Comparison of ENCODE assay signal across 19 cellular contexts in genomic region chr15:55738715-55739114, GRCh38. TPM values are rescaled to one million over a fixed set of nuclear protein-coding genes. Genes with fewer than 3 reads are reported as not detected.
DNase-seq lines count a peak whose midpoint lies in the region; TF ChIP-seq lines count a peak whose summit lies in the region.
"Had no signal": no experiment of that assay in that cellular context is flagged by ENCODE, and none has a peak within 500 bp of the region (broad histone marks: within the 10 kb centered on the region; RNA-seq: fewer than 3 reads in every experiment).

No MANE protein-coding gene starts in this region.

- H3K27me3 Mint-ChIP-seq in endodermal cell (ENCODE audit: insufficient read depth), result peaks cover 40% of the 10 kb centered on the region
- no peaks in the 10 kb centered on the region for H3K27me3 Mint-ChIP-seq in nephron progenitor cell (ENCODE audit: low read depth, poor library complexity)

- TF ChIP-seq CTCF in cardiac muscle cell (IDR thresholded peaks at IDR 0.05; ENCODE audit: low read depth, low read length) (no peak), endodermal cell (conservative IDR thresholded peaks at IDR 0.05) (no peak), nephron progenitor cell (IDR thresholded peaks at IDR 0.05) (no peak), testis (IDR thresholded peaks at IDR 0.05) (no peak)

- DNase-seq in cardiac muscle cell (ENCODE audit: low read depth in 1 of 2, low spot score in 1 of 2) (no peak), cardiac septum (ENCODE audit: low spot score) (no peak), endodermal cell (no peak), nephron progenitor cell (no peak), erythroblast (lab: John Stamatoyannopoulos, UW) (no peak), testis (no peak)
- DNase-seq in NK-92 treated with Interleukin-12 subunit alpha and Interleukin-12 subunit beta, amount 100 ng/mL, for 24 hours (lab: John Stamatoyannopoulos, UW), result no peak
- DNase-seq: BE2C; Calu3; CD4-positive, alpha-beta T cell; HCEC 1CT; NCI-H1105; NCI-H1694 treated with DMSO at 0.1 percent for 48 hours; NCI-H345; NCI-H526 treated with DMSO at 0.1 percent for 48 hours; OCI-M1; SHP77 treated with DMSO at 0.1 percent for 48 hours had no signal

- H3K9ac ChIP-seq in endodermal cell (ENCODE audit: extremely low read depth, low read length, poor library complexity, severe bottlenecking) (no peak overlapping the region), stomach smooth muscle (ENCODE audit: low read length in 2 of 2) (no peak overlapping the region)

- H3K9me3 ChIP-seq in cardiac muscle cell (ENCODE audit: low read depth), result no peaks in the 10 kb centered on the region
- H3K9me3 ChIP-seq in endodermal cell (ENCODE audit: control insufficient read depth, low read length), result no peaks in the 10 kb centered on the region
- no peaks in the 10 kb centered on the region for H3K9me3 ChIP-seq in stomach smooth muscle (ENCODE audit: control insufficient read depth in 2 of 2, low read length in 2 of 2)
- H3K9me3 ChIP-seq in testis, result no peaks in the 10 kb centered on the region
- H3K9me3 ChIP-seq: BE2C had no signal

- H3K4me3 ChIP-seq in cardiac muscle cell (no peak overlapping the region), endodermal cell (ENCODE audit: low read length) (peak overlapping the region; percentile 55), stomach smooth muscle (ENCODE audit: low read length in 2 of 2) (no peak overlapping the region), testis (no peak overlapping the region)

- peaks cover under 1% of the 10 kb centered on the region for H3K36me3 Mint-ChIP-seq in endodermal cell (ENCODE audit: low read depth)
- peaks cover 23% of the 10 kb centered on the region for H3K36me3 Mint-ChIP-seq in nephron progenitor cell (ENCODE audit: low read depth)

- peaks cover 66% of the 10 kb centered on the region for H3K4me1 ChIP-seq in cardiac muscle cell (ENCODE audit: low read depth)
- H3K4me1 ChIP-seq in endodermal cell (ENCODE audit: control insufficient read depth, insufficient read depth, low read length), result peaks cover 44% of the 10 kb centered on the region
- H3K4me1 ChIP-seq in stomach smooth muscle (ENCODE audit: control insufficient read depth, insufficient read depth, low read length), result peaks cover 14% of the 10 kb centered on the region
- H3K4me1 ChIP-seq in testis, result no peaks in the 10 kb centered on the region

- peak overlapping the region; percentile 81 for H3K27ac ChIP-seq in cardiac muscle cell
- H3K27ac ChIP-seq in endodermal cell (ENCODE audit: low read depth, low read length), result peak overlapping the region; percentile 73
- peak overlapping the region; percentile 19 for H3K27ac ChIP-seq in stomach smooth muscle (ENCODE audit: low read length)
- H3K27ac ChIP-seq in testis, result no peak overlapping the region
- H3K27ac ChIP-seq: 22Rv1 had no signal

- H3K4me3 Mint-ChIP-seq in endodermal cell (no peak overlapping the region), nephron progenitor cell (no peak overlapping the region)
- H3K4me3 Mint-ChIP-seq: CD4-positive, alpha-beta T cell had no signal

- intact Hi-C loops in cardiac septum (cut with DNase I) (no loop called here), testis (cut with DNase I; ENCODE audit: low total_unique reads) (no loop called here)

- H3K9me3 Mint-ChIP-seq in endodermal cell, result no peaks in the 10 kb centered on the region
- H3K9me3 Mint-ChIP-seq in nephron progenitor cell, result peaks cover 5% of the 10 kb centered on the region
- H3K9me3 Mint-ChIP-seq: CD4-positive, alpha-beta T cell had no signal

- TF ChIP-seq POLR2A in erythroblast (IDR thresholded peaks at IDR 0.05; ENCODE audit: low read length), result no peak
- no peak for TF ChIP-seq POLR2A in testis (IDR thresholded peaks at IDR 0.05)

- no CpG with 5 or more reads among the region's 1 CpG for WGBS in endodermal cell (ENCODE audit: insufficient coverage in 1 of 2, insufficient read length in 1 of 2), 2 experiments
- WGBS in testis, 2 donors, result 4 to 56% methylated on average over 1 of the region's 1 CpG

- no peaks in the 10 kb centered on the region for H3K27me3 ChIP-seq in cardiac muscle cell
- peaks cover 40% of the 10 kb centered on the region for H3K27me3 ChIP-seq in endodermal cell (ENCODE audit: control insufficient read depth, insufficient read depth, low read length, poor library complexity, severe bottlenecking)
- H3K27me3 ChIP-seq in stomach smooth muscle (ENCODE audit: control insufficient read depth in 1 of 2, insufficient read depth in 2 of 2, low read length in 2 of 2), result no peaks in the 10 kb centered on the region
- no peaks in the 10 kb centered on the region for H3K27me3 ChIP-seq in testis
- H3K27me3 ChIP-seq: BE2C had no signal

- no peaks in the 10 kb centered on the region for H3K36me3 ChIP-seq in cardiac muscle cell
- H3K36me3 ChIP-seq in endodermal cell (ENCODE audit: control insufficient read depth, insufficient read depth, low read length), result no peaks in the 10 kb centered on the region
- H3K36me3 ChIP-seq in stomach smooth muscle (ENCODE audit: control insufficient read depth in 2 of 2, insufficient read depth in 2 of 2, low read length in 2 of 2), result no peaks in the 10 kb centered on the region
- no peaks in the 10 kb centered on the region for H3K36me3 ChIP-seq in testis (ENCODE audit: low read depth, missing control alignments)

- H3K27ac Mint-ChIP-seq in endodermal cell (no peak overlapping the region), nephron progenitor cell (peak overlapping the region; percentile 97)
- H3K27ac Mint-ChIP-seq: CD4-positive, alpha-beta T cell had no signal

- H3K4me1 Mint-ChIP-seq in endodermal cell, result peaks cover 42% of the 10 kb centered on the region
- H3K4me1 Mint-ChIP-seq in nephron progenitor cell, result peaks cover 8% of the 10 kb centered on the region

RNA-seq across cellular contexts. Expression of gene PRTG, which starts 4.2 kb away (rescaled TPM):
- total RNA-seq in cardiac muscle cell (48.0 and 93.8 TPM in 2 replicates), cardiac septum (0.92 TPM), endodermal cell (10 to 100 TPM; 32.6 to 51.5 TPM), testis (10 to 100 TPM; 26.3 to 29.7 TPM)
- polyA plus RNA-seq in cardiac muscle cell (16.1 and 24.7 TPM in 2 replicates), testis (ENCODE audit: insufficient read depth, low read depth, low replicate concordance) (14.7 TPM)
- polyA plus RNA-seq in endodermal cell (2013, experiment 1 of 2), result 105 TPM
- polyA plus RNA-seq in endodermal cell (2013, experiment 2 of 2), result 115 TPM
- total RNA-seq: CD4-positive, alpha-beta T cell had no signal

Comparison
In these comparisons a context has a peak if more than half of its experiments do, and no peak if none do; other contexts are left out.
1. RNA of gene PRTG, which starts 4.2 kb away (total RNA-seq): 48.0 to 93.8 TPM in cardiac muscle cell, 32.6 to 51.5 TPM in endodermal cell and 26.3 to 29.7 TPM in testis; 0.92 TPM in cardiac septum (single experiment); every median in the first group is over 10 times any median in the second.
2. H3K27ac ChIP-seq: peak in cardiac muscle cell (single experiment), endodermal cell (single experiment) and stomach smooth muscle (single experiment); none in testis (0 of 2).